ENCODE assay signal across 8 cellular contexts in the genomic region with DNA sequence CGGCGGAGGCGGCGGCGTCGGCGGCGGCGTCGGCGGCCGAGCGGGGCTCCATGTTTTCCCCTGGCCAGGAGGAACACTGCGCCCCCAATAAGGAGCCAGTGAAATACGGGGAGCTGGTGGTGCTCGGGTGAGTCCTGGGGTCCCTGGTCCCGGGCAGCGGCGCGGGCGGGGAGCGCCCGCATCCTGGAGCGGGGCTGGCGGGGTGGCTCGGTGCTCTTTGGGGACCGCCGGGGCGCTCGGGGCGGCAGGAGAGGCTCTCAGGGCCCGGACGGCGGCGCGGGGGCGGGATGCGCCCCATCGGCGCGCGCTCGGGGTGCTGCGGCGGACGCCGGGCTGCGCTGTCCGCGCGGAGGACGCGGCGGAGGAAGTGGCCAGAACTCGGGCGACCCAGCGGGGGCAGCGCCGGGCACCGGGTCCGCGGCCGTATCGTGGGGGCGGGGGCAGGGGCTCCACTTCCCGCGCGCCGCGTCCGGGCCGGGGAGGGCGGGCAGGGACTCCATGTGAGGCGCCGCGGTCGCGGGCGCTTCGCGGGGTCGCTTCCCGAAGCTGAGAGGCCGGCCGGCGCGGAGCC. TPM values are rescaled to one million over a fixed set of nuclear protein-coding genes. Genes with fewer than 3 reads are reported as not detected.
DNase-seq lines count a peak whose midpoint lies in the region; ATAC-seq and TF ChIP-seq lines count a peak whose summit lies in the region.

No MANE protein-coding gene starts in this region.

- no peaks in the 10 kb centered on the region for H3K36me3 ChIP-seq in Karpas-422 (ENCODE audit: insufficient read depth, low read length)

- H3K9me2 ChIP-seq in Karpas-422 (replicated peaks; ENCODE audit: insufficient read depth, low read length), result no peaks in the 10 kb centered on the region

- no peaks in the 10 kb centered on the region for H3K79me2 ChIP-seq in Karpas-422 (ENCODE audit: low read length)

- peak overlapping the region; percentile 19; the same call in 1 of the 2 replicates for H2AFZ ChIP-seq in Karpas-422 (ENCODE audit: low read length)

- H3K27me3 ChIP-seq in Karpas-422 (ENCODE audit: low read length) (no peaks in the 10 kb centered on the region), right cardiac atrium (ENCODE audit: control insufficient read depth, insufficient read depth) (no peaks in the 10 kb centered on the region)

- H3K9me3 ChIP-seq in Karpas-422 (ENCODE audit: low read length) (no peaks in the 10 kb centered on the region), right cardiac atrium (ENCODE audit: control insufficient read depth, low read length) (no peaks in the 10 kb centered on the region)

- peak; percentile 20 for ATAC-seq in GM21360 (IDR thresholded peaks at IDR 0.05; ENCODE audit: unreplicated experiment)
- peak; percentile 37 for ATAC-seq in activated naive CD8-positive, alpha-beta T cell treated with anti-CD3 and anti-CD28 coated beads, Interleukin-2, amount 10 ng/mL, durations not matched to agents 7 days and 5 days (ENCODE audit: low read depth)
- ATAC-seq in right cardiac atrium, result peak; percentile 42 to 49
- ATAC-seq in GM18519 (IDR thresholded peaks at IDR 0.05; ENCODE audit: low FRiP score, unreplicated experiment), result no peak

- peaks cover 17% of the 10 kb centered on the region for H3K4me1 Mint-ChIP-seq in activated naive CD8-positive, alpha-beta T cell treated with anti-CD3 and anti-CD28 coated beads, Interleukin-2, amount 10 ng/mL, durations not matched to agents 7 days and 5 days

- TF ChIP-seq CTCF in C4-2B (conservative IDR thresholded peaks at IDR 0.05), result peak; percentile 7; the same call in 1 of the 2 replicates

- peak overlapping the region; percentile 32; the same call in 1 of the 2 replicates for H3K9ac ChIP-seq in Karpas-422 (ENCODE audit: low read length)

- peak overlapping the region; percentile 39 for H3K27ac ChIP-seq in C4-2B
- no peak overlapping the region for H3K27ac ChIP-seq in Karpas-422 (ENCODE audit: low read length)
- H3K27ac ChIP-seq in right cardiac atrium (ENCODE audit: low read length), result peak overlapping the region; percentile 76

- DNase-seq in Karpas-422, result no peak
- DNase-seq in activated naive CD8-positive, alpha-beta T cell treated with anti-CD3 and anti-CD28 coated beads, Interleukin-2, amount 10 ng/mL, durations not matched to agents 7 days and 5 days, result peak; percentile 61
- DNase-seq in right cardiac atrium, result peak; percentile 47 to 79 (median 76)
- peak; percentile 59 for DNase-seq in retina
- no peak for DNase-seq in cortex of kidney (lab: John Stamatoyannopoulos, UW)

- peak overlapping the region; percentile 64 for H3K4me2 ChIP-seq in Karpas-422 (ENCODE audit: low read depth, low read length, poor library complexity, severe bottlenecking)

- peak overlapping the region; percentile 60; the same call in 1 of the 2 replicates for H3K4me3 ChIP-seq in Karpas-422 (ENCODE audit: low read length)
- peak overlapping the region; percentile 97 for H3K4me3 ChIP-seq in right cardiac atrium (ENCODE audit: low read length)

- intact Hi-C loops in right cardiac atrium (cut with DNase I), result no loop called here

- H3K4me1 ChIP-seq in Karpas-422 (ENCODE audit: low read length) (peaks cover 13% of the 10 kb centered on the region), right cardiac atrium (ENCODE audit: control insufficient read depth, insufficient read depth, low read length) (no peaks in the 10 kb centered on the region)

- H3K27ac Mint-ChIP-seq in activated naive CD8-positive, alpha-beta T cell treated with anti-CD3 and anti-CD28 coated beads, Interleukin-2, amount 10 ng/mL, durations not matched to agents 7 days and 5 days, result no peak overlapping the region

- peaks cover 40% of the 10 kb centered on the region for H3K27me3 Mint-ChIP-seq in activated naive CD8-positive, alpha-beta T cell treated with anti-CD3 and anti-CD28 coated beads, Interleukin-2, amount 10 ng/mL, durations not matched to agents 7 days and 5 days

- no peaks in the 10 kb centered on the region for H3K9me3 Mint-ChIP-seq in activated naive CD8-positive, alpha-beta T cell treated with anti-CD3 and anti-CD28 coated beads, Interleukin-2, amount 10 ng/mL, durations not matched to agents 7 days and 5 days

- peaks cover 6% of the 10 kb centered on the region for H4K20me1 ChIP-seq in Karpas-422 (ENCODE audit: insufficient read depth, low read depth, low read length)

- no peaks in the 10 kb centered on the region for H3K36me3 Mint-ChIP-seq in activated naive CD8-positive, alpha-beta T cell treated with anti-CD3 and anti-CD28 coated beads, Interleukin-2, amount 10 ng/mL, durations not matched to agents 7 days and 5 days

- POLR2A ChIA-PET in activated naive CD8-positive, alpha-beta T cell treated with anti-CD3 and anti-CD28 coated beads, Interleukin-2, amount 10 ng/mL, durations not matched to agents 7 days and 5 days (lab: Charles Lee), result no interaction called here

- WGBS in right cardiac atrium, result under 1% methylated on average over 86 of the region's 87 CpGs

- no peak overlapping the region for H3K4me3 Mint-ChIP-seq in activated naive CD8-positive, alpha-beta T cell treated with anti-CD3 and anti-CD28 coated beads, Interleukin-2, amount 10 ng/mL, durations not matched to agents 7 days and 5 days

RNA-seq across cellular contexts. Expression of gene PELI2, which starts 0.5 kb away (rescaled TPM):
- total RNA-seq in Karpas-422 (2014; rRNA removed; shearing (Covaris generic); ENCODE audit: low replicate concordance), result 0.18 and 0.30 TPM in 2 replicates
- 1 to 10 TPM; 3.2 to 5.7 TPM for total RNA-seq in activated naive CD8-positive, alpha-beta T cell treated with anti-CD3 and anti-CD28 coated beads, Interleukin-2, amount 10 ng/mL, durations not matched to agents 7 days and 5 days
- total RNA-seq in right cardiac atrium, result 1 to 10 TPM; 4.5 to 6.8 (median 4.8) TPM
- polyA plus RNA-seq in right cardiac atrium, result 1.4 TPM

Comparison
In these comparisons a context has a peak if more than half of its experiments do, and no peak if none do; other contexts are left out.
1. DNase-seq: peak in activated naive CD8-positive, alpha-beta T cell treated with anti-CD3 and anti-CD28 coated beads, Interleukin-2, amount 10 ng/mL, durations not matched to agents 7 days and 5 days (single experiment), right cardiac atrium (3 of 3) and retina (single experiment); none in Karpas-422 (single experiment) and cortex of kidney (single experiment).